Comparison of ENCODE assay signal across 1 cellular context in the genomic region with DNA sequence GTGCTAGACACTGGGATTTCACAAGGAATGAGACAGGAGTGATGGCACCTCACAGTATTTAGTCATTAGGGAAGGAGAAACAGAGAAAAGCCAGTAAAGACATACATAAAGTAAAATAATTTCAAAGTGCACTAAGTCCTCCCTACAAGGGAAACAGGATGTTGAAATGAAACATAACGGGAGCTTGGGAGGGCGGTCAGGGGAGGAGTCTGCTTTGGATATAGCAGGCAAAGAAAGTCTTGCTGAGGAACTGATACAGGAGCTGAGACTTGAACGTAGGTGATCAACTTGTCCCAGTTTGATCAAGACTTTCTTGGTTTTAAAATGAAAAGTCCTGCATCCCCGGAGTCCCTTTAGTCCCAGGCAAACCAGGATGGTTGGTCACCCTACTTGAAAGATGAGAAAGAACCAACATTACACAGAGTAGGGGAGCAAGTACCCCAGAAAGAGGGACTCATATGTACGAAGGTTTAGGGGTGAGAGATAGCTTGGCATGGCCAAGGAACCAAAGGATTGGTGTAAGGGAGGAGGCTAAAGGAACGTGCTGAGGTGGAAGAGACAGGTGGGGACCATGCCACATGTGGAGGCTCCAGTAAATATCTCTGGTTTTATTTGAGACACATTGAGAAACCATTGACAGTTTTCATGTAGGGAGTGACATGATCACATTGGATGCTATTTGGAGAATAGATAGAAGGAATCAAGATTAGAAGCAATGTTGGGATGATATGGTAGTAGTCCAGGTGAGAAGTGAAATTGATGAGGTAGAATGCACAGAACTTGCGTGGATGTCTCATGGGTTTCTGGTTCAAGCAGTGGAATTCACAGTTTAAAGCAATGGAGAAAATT.
TF ChIP-seq lines count a peak whose summit lies in the region.

No MANE protein-coding gene starts in this region.

TF ChIP-seq in K562, 482 proteins besides CTCF, POLR2A, EP300 and RAD21 (continued from another document and continues in another):
- TF ChIP-seq, protein P1, sequence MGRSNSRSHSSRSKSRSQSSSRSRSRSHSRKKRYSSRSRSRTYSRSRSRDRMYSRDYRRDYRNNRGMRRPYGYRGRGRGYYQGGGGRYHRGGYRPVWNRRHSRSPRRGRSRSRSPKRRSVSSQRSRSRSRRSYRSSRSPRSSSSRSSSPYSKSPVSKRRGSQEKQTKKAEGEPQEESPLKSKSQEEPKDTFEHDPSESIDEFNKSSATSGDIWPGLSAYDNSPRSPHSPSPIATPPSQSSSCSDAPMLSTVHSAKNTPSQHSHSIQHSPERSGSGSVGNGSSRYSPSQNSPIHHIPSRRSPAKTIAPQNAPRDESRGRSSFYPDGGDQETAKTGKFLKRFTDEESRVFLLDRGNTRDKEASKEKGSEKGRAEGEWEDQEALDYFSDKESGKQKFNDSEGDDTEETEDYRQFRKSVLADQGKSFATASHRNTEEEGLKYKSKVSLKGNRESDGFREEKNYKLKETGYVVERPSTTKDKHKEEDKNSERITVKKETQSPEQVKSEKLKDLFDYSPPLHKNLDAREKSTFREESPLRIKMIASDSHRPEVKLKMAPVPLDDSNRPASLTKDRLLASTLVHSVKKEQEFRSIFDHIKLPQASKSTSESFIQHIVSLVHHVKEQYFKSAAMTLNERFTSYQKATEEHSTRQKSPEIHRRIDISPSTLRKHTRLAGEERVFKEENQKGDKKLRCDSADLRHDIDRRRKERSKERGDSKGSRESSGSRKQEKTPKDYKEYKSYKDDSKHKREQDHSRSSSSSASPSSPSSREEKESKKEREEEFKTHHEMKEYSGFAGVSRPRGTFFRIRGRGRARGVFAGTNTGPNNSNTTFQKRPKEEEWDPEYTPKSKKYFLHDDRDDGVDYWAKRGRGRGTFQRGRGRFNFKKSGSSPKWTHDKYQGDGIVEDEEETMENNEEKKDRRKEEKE (IDR thresholded peaks at IDR 0.05; ENCODE audit: borderline replicate concordance in 1 of 2, control insufficient read depth in 1 of 2, low read depth in 2 of 2, low read length in 1 of 2) = peak in 1 of 2 experiments; percentile 55; a peak in 1 of 4 replicates
- TF ChIP-seq NONO (IDR thresholded peaks at IDR 0.05; ENCODE audit: low read depth in 2 of 2, low read length in 1 of 2) (peak in 1 of 2 experiments; percentile 45; a peak in 1 of 4 replicates), CTBP1 (IDR thresholded peaks at IDR 0.05; ENCODE audit: borderline replicate concordance) (no peak), SIN3A (IDR thresholded peaks at IDR 0.05; ENCODE audit: borderline replicate concordance in 2 of 2, control insufficient read depth in 1 of 2, low read depth in 2 of 2, low read length in 2 of 2) (peak in 1 of 2 experiments; percentile 21; a peak in 1 of 4 replicates), TCFL5 (CRISPR knock-in tag; conservative IDR thresholded peaks at IDR 0.05) (peak; percentile 86; the same call in 1 of the 2 replicates), GTF2A2 (tag; IDR thresholded peaks at IDR 0.05) (peak; percentile 77), SUPT5H (IDR thresholded peaks at IDR 0.05) (no peak), CAMTA2 (CRISPR knock-in tag; conservative IDR thresholded peaks at IDR 0.05) (peak; percentile 92; the same call in 1 of the 2 replicates), ZNF282 (CRISPR knock-in tag; IDR thresholded peaks at IDR 0.05) (no peak), RHOXF2B (CRISPR knock-in tag; conservative IDR thresholded peaks at IDR 0.05) (peak; percentile 94; the same call in 1 of the 2 replicates), GABPA (tag; conservative IDR thresholded peaks at IDR 0.05; ENCODE audit: low read depth) (no peak), ZNF75A (CRISPR knock-in tag; IDR thresholded peaks at IDR 0.05) (peak; percentile 70; the same call in 1 of the 2 replicates), ZNF354B (CRISPR knock-in tag; IDR thresholded peaks at IDR 0.05) (peak; percentile 71; the same call in 1 of the 2 replicates), ZNF408 (CRISPR knock-in tag; IDR thresholded peaks at IDR 0.05; ENCODE audit: low read depth) (no peak), KLF6 (CRISPR knock-in tag; IDR thresholded peaks at IDR 0.05; ENCODE audit: borderline replicate concordance) (peak; percentile 36; the same call in 1 of the 2 replicates), XRCC5 (IDR thresholded peaks at IDR 0.05; ENCODE audit: low read depth, low read length) (no peak), PHB (CRISPR knock-in tag; IDR thresholded peaks at IDR 0.05) (peak; percentile 97), ZNF699 (CRISPR knock-in tag; IDR thresholded peaks at IDR 0.05; ENCODE audit: insufficient replicate concordance) (no peak), ZNF41 (CRISPR knock-in tag; conservative IDR thresholded peaks at IDR 0.05) (peak; percentile 89), GTF2E2 (tag; IDR thresholded peaks at IDR 0.05) (peak; percentile 81), POLR2H (tag; IDR thresholded peaks at IDR 0.05; ENCODE audit: low read depth) (no peak; the same call in 1 of the 2 replicates), ZNF695 (CRISPR knock-in tag; IDR thresholded peaks at IDR 0.05) (peak; percentile 96), TAF1 (IDR thresholded peaks at IDR 0.05; ENCODE audit: control insufficient read depth, extremely low read depth, insufficient read depth, low read length, severe bottlenecking) (no peak), PTRF (tag; IDR thresholded peaks at IDR 0.05) (no peak), ZNF12 (CRISPR knock-in tag; IDR thresholded peaks at IDR 0.05) (no peak), NFYB (IDR thresholded peaks at IDR 0.05; ENCODE audit: extremely low read depth, insufficient read length) (no peak), HDAC2 (IDR thresholded peaks at IDR 0.05) (no peak), NFRKB (IDR thresholded peaks at IDR 0.05; ENCODE audit: low read depth) (no peak), NCOA6 (IDR thresholded peaks at IDR 0.05) (no peak), ZNF212 (CRISPR knock-in tag; IDR thresholded peaks at IDR 0.05) (peak; percentile 96), FUS (optimal IDR thresholded peaks at IDR 0.05; ENCODE audit: low read depth, low read length) (no peak), MAFG (tag; conservative IDR thresholded peaks at IDR 0.05) (no peak), ZFP30 (CRISPR knock-in tag; IDR thresholded peaks at IDR 0.05; ENCODE audit: borderline replicate concordance) (peak; percentile 84; the same call in 1 of the 2 replicates)
- TF ChIP-seq, protein P2, sequence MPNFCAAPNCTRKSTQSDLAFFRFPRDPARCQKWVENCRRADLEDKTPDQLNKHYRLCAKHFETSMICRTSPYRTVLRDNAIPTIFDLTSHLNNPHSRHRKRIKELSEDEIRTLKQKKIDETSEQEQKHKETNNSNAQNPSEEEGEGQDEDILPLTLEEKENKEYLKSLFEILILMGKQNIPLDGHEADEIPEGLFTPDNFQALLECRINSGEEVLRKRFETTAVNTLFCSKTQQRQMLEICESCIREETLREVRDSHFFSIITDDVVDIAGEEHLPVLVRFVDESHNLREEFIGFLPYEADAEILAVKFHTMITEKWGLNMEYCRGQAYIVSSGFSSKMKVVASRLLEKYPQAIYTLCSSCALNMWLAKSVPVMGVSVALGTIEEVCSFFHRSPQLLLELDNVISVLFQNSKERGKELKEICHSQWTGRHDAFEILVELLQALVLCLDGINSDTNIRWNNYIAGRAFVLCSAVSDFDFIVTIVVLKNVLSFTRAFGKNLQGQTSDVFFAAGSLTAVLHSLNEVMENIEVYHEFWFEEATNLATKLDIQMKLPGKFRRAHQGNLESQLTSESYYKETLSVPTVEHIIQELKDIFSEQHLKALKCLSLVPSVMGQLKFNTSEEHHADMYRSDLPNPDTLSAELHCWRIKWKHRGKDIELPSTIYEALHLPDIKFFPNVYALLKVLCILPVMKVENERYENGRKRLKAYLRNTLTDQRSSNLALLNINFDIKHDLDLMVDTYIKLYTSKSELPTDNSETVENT (CRISPR knock-in tag; IDR thresholded peaks at IDR 0.05) = peak; percentile 83
- TF ChIP-seq, protein P3, sequence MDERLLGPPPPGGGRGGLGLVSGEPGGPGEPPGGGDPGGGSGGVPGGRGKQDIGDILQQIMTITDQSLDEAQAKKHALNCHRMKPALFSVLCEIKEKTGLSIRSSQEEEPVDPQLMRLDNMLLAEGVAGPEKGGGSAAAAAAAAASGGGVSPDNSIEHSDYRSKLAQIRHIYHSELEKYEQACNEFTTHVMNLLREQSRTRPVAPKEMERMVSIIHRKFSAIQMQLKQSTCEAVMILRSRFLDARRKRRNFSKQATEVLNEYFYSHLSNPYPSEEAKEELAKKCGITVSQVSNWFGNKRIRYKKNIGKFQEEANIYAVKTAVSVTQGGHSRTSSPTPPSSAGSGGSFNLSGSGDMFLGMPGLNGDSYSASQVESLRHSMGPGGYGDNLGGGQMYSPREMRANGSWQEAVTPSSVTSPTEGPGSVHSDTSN (CRISPR knock-in tag; IDR thresholded peaks at IDR 0.05; ENCODE audit: low read depth) = no peak
- TF ChIP-seq, protein P3 (tag; conservative IDR thresholded peaks at IDR 0.05; ENCODE audit: low read depth) = no peak
- TF ChIP-seq, protein P4, sequence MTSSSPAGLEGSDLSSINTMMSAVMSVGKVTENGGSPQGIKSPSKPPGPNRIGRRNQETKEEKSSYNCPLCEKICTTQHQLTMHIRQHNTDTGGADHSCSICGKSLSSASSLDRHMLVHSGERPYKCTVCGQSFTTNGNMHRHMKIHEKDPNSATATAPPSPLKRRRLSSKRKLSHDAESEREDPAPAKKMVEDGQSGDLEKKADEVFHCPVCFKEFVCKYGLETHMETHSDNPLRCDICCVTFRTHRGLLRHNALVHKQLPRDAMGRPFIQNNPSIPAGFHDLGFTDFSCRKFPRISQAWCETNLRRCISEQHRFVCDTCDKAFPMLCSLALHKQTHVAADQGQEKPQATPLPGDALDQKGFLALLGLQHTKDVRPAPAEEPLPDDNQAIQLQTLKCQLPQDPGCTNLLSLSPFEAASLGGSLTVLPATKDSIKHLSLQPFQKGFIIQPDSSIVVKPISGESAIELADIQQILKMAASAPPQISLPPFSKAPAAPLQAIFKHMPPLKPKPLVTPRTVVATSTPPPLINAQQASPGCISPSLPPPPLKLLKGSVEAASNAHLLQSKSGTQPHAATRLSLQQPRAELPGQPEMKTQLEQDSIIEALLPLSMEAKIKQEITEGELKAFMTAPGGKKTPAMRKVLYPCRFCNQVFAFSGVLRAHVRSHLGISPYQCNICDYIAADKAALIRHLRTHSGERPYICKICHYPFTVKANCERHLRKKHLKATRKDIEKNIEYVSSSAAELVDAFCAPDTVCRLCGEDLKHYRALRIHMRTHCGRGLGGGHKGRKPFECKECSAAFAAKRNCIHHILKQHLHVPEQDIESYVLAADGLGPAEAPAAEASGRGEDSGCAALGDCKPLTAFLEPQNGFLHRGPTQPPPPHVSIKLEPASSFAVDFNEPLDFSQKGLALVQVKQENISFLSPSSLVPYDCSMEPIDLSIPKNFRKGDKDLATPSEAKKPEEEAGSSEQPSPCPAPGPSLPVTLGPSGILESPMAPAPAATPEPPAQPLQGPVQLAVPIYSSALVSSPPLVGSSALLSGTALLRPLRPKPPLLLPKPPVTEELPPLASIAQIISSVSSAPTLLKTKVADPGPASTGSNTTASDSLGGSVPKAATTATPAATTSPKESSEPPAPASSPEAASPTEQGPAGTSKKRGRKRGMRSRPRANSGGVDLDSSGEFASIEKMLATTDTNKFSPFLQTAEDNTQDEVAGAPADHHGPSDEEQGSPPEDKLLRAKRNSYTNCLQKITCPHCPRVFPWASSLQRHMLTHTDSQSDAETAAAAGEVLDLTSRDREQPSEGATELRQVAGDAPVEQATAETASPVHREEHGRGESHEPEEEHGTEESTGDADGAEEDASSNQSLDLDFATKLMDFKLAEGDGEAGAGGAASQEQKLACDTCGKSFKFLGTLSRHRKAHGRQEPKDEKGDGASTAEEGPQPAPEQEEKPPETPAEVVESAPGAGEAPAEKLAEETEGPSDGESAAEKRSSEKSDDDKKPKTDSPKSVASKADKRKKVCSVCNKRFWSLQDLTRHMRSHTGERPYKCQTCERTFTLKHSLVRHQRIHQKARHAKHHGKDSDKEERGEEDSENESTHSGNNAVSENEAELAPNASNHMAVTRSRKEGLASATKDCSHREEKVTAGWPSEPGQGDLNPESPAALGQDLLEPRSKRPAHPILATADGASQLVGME (CRISPR knock-in tag; IDR thresholded peaks at IDR 0.05) = peak; percentile 77; the same call in 1 of the 2 replicates
- TF ChIP-seq, protein P5, sequence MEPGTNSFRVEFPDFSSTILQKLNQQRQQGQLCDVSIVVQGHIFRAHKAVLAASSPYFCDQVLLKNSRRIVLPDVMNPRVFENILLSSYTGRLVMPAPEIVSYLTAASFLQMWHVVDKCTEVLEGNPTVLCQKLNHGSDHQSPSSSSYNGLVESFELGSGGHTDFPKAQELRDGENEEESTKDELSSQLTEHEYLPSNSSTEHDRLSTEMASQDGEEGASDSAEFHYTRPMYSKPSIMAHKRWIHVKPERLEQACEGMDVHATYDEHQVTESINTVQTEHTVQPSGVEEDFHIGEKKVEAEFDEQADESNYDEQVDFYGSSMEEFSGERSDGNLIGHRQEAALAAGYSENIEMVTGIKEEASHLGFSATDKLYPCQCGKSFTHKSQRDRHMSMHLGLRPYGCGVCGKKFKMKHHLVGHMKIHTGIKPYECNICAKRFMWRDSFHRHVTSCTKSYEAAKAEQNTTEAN (CRISPR knock-in tag; IDR thresholded peaks at IDR 0.05) = no peak
- TF ChIP-seq, protein P6, sequence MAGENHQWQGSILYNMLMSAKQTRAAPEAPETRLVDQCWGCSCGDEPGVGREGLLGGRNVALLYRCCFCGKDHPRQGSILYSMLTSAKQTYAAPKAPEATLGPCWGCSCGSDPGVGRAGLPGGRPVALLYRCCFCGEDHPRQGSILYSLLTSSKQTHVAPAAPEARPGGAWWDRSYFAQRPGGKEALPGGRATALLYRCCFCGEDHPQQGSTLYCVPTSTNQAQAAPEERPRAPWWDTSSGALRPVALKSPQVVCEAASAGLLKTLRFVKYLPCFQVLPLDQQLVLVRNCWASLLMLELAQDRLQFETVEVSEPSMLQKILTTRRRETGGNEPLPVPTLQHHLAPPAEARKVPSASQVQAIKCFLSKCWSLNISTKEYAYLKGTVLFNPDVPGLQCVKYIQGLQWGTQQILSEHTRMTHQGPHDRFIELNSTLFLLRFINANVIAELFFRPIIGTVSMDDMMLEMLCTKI (IDR thresholded peaks at IDR 0.05; ENCODE audit: partially characterized antibody) = no peak
- TF ChIP-seq, protein P7, sequence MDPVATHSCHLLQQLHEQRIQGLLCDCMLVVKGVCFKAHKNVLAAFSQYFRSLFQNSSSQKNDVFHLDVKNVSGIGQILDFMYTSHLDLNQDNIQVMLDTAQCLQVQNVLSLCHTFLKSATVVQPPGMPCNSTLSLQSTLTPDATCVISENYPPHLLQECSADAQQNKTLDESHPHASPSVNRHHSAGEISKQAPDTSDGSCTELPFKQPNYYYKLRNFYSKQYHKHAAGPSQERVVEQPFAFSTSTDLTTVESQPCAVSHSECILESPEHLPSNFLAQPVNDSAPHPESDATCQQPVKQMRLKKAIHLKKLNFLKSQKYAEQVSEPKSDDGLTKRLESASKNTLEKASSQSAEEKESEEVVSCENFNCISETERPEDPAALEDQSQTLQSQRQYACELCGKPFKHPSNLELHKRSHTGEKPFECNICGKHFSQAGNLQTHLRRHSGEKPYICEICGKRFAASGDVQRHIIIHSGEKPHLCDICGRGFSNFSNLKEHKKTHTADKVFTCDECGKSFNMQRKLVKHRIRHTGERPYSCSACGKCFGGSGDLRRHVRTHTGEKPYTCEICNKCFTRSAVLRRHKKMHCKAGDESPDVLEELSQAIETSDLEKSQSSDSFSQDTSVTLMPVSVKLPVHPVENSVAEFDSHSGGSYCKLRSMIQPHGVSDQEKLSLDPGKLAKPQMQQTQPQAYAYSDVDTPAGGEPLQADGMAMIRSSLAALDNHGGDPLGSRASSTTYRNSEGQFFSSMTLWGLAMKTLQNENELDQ (CRISPR knock-in tag; IDR thresholded peaks at IDR 0.05; ENCODE audit: borderline replicate concordance) = no peak
